Comparison of ENCODE assay signal across 9 cellular contexts in the genomic region with DNA sequence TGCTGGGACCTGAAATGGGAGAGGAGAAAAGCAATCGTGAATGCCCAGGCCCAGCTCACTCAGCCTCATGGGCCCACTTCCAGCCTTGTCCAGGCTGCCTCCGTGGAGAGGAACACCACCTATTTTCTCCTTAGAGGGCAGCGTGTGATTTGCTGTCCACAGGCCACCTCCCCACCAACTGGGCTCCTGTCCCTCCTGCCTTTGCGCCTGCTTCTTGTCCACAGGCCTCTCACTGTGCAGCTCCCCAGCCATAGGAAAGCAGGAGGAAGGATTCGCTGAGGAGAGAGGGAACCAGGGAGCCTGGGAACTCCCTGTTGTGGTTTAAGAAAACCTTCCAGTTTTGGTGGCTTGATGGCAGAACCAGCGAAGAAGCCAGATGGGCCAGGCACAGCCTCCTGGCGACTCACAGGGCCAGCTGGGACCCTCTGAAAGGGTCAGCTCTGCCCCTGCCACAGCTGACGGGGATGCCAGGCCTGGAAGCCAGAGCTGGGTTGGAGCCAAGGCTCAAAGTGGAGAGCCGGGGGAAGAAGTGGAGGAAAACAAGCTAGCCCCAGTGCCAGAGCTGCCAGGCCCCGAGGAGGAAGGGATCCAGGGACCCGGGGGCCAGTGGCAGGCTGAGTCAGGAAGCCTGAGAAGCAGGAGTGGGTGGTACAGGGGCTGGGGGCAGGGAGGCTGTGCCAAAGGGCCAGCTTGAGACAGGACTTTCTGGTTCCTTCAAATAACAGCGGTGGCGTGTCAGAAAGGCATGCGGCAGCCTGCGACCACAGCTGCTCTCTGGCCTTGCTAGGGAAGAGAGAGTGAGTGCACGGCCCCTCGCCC. TPM values are rescaled to one million over a fixed set of nuclear protein-coding genes. Genes with fewer than 3 reads are reported as not detected.
DNase-seq lines count a peak whose midpoint lies in the region; ATAC-seq and TF ChIP-seq lines count a peak whose summit lies in the region.
"Had no signal": no experiment of that assay in that cellular context is flagged by ENCODE, and none has a peak within 500 bp of the region (broad histone marks: within the 10 kb centered on the region; RNA-seq: fewer than 3 reads in every experiment).

No MANE protein-coding gene starts in this region.

- no peaks in the 10 kb centered on the region for H3K36me3 ChIP-seq in mucosa of descending colon (ENCODE audit: low read depth)

- peaks cover under 1% of the 10 kb centered on the region for H3K36me3 Mint-ChIP-seq in brain

- peak overlapping the region in 4 of 5 experiments; percentile 77 to 99 (median 96) for H3K27ac Mint-ChIP-seq in brain

- H3K4me1 ChIP-seq in mucosa of descending colon (ENCODE audit: low read depth), result peaks cover 37% of the 10 kb centered on the region

- TF ChIP-seq CTCF in brain (conservative IDR thresholded peaks at IDR 0.05) (no peak), GM13977 (IDR thresholded peaks at IDR 0.05; ENCODE audit: extremely low read depth, insufficient read depth, missing control alignments) (no peak), mucosa of descending colon (IDR thresholded peaks at IDR 0.05) (no peak)

- peaks cover 46% of the 10 kb centered on the region for H3K4me1 Mint-ChIP-seq in brain

- intact Hi-C loops in mucosa of descending colon (cut with DNase I, micrococcal nuclease), result no loop called here

- H3K27me3 Mint-ChIP-seq in brain, result no peaks in the 10 kb centered on the region

- ATAC-seq in left lobe of liver, result peak; percentile 3
- ATAC-seq in mucosa of descending colon, result no peak
- no peak for ATAC-seq in HG03108 (IDR thresholded peaks at IDR 0.05; ENCODE audit: unreplicated experiment)

- DNase-seq in DMS 273 (lab: John Stamatoyannopoulos, UW; ENCODE audit: unreplicated experiment) (peak; percentile 87), DMS 273 treated with DMSO at 0.1 percent for 48 hours (lab: John Stamatoyannopoulos, UW) (no peak), left lobe of liver (ENCODE audit: low spot score) (peak; percentile 66), GM13977 (ENCODE audit: low spot score) (no peak), mucosa of descending colon (no peak)

- H3K9me3 ChIP-seq in mucosa of descending colon, result no peaks in the 10 kb centered on the region

- H3K27ac ChIP-seq in temporal lobe (ENCODE audit: low read depth, low read length), result peak overlapping the region; percentile 95

- peak overlapping the region in 2 of 5 experiments; percentile 6 to 26 for H3K4me3 Mint-ChIP-seq in brain

- H3K4me3 ChIP-seq in mucosa of descending colon, result no peak overlapping the region

- in situ Hi-C loops in GM13977 (cut with MboI; ENCODE audit: low pct_unique_long_range_greater_than_20kb, low sequenced_read_pairs, unreplicated experiment), result loop anchor here (25.0 kb wide), 1 partner anchor 380 kb away; a partner anchor contains a TSS

- no peaks in the 10 kb centered on the region for H3K9me3 Mint-ChIP-seq in brain

RNA-seq across cellular contexts. Expression of a gene that starts 9.9 kb away (rescaled TPM):
- polyA plus RNA-seq in brain (ENCODE audit: insufficient read depth, low read depth, low replicate concordance), result 58.7 TPM
- total RNA-seq in left lobe of liver, result 117 TPM
- total RNA-seq in temporal lobe, result 8.1 TPM
- 100 to 1,000 TPM; 201 to 464 (median 319) TPM for total RNA-seq in mucosa of descending colon

RNA-seq across cellular contexts. Expression of a gene that starts 12.1 kb away (rescaled TPM):
- polyA plus RNA-seq in brain (ENCODE audit: insufficient read depth, low read depth, low replicate concordance), result 119 TPM
- total RNA-seq in left lobe of liver (102 TPM), temporal lobe (18.7 TPM), mucosa of descending colon (100 to 1,000 TPM in 1 of 3 donors, 10 to 100 TPM in 2; 77.1 to 101 (median 92.1) TPM)

RNA-seq across cellular contexts. Expression of a gene that starts 12.4 kb away (rescaled TPM):
- polyA plus RNA-seq in brain (ENCODE audit: insufficient read depth, low read depth, low replicate concordance), result 115 TPM
- total RNA-seq in left lobe of liver (43.9 TPM), temporal lobe (94.2 TPM), mucosa of descending colon (10 to 100 TPM; 80.2 to 97.0 (median 94.1) TPM)

RNA-seq across cellular contexts. Expression of a gene that starts 21.6 kb away (rescaled TPM):
- polyA plus RNA-seq in brain (ENCODE audit: insufficient read depth, low read depth, low replicate concordance), result 0.39 TPM
- total RNA-seq in left lobe of liver (1.3 TPM), temporal lobe (0.25 TPM), mucosa of descending colon (1 to 10 TPM in 2 of 3 donors, under 1 TPM in 1; 0.64 to 3.7 (median 3.3) TPM)
- total RNA-seq: A172 had no signal

Comparison
In these comparisons a context has a peak if more than half of its experiments do, and no peak if none do; other contexts are left out.
1. DNase-seq: peak in DMS 273 (single experiment) and left lobe of liver (single experiment); none in DMS 273 treated with DMSO at 0.1 percent for 48 hours (single experiment), GM13977 (single experiment) and mucosa of descending colon (0 of 3).
2. RNA of a gene that starts 9.9 kb away (total RNA-seq): 201 to 464 TPM in mucosa of descending colon and 117 TPM in left lobe of liver (single experiment); 8.1 TPM in temporal lobe (single experiment); every median in the first group is over 10 times any median in the second.